In genomic region chr17:72403713-72404209, GRCh38 we compare ENCODE assay signal across 1 cellular context.
TF ChIP-seq lines count a peak whose summit lies in the region.

No MANE protein-coding gene starts in this region.

TF ChIP-seq in HepG2, 621 proteins besides CTCF, POLR2A, EP300 and RAD21 (continued from another document and continues in another):
- TF ChIP-seq E2F1 (CRISPR knock-in tag; IDR thresholded peaks at IDR 0.05) (no peak), PLRG1 (conservative IDR thresholded peaks at IDR 0.05) (no peak), SIN3A (IDR thresholded peaks at IDR 0.05; ENCODE audit: borderline replicate concordance, low read depth, low read length) (no peak), NR2F6 (IDR thresholded peaks at IDR 0.05) (peak; percentile 91), NR2F6 (CRISPR knock-in tag; IDR thresholded peaks at IDR 0.05) (peak; percentile 94), POLR2AphosphoS2 (IDR thresholded peaks at IDR 0.05; ENCODE audit: low read depth, low read length) (no peak), ZNF780A (CRISPR knock-in tag; IDR thresholded peaks at IDR 0.05) (no peak), ZNF709 (CRISPR knock-in tag; IDR thresholded peaks at IDR 0.05) (no peak), ZNF318 (CRISPR knock-in tag; IDR thresholded peaks at IDR 0.05) (no peak), ELF1 (CRISPR knock-in tag; IDR thresholded peaks at IDR 0.05) (peak; percentile 70), MTERF4 (CRISPR knock-in tag; IDR thresholded peaks at IDR 0.05) (no peak), TAF15 (IDR thresholded peaks at IDR 0.05; ENCODE audit: low read depth, low read length, poor library complexity, severe bottlenecking) (no peak), CEBPB (IDR thresholded peaks at IDR 0.05; ENCODE audit: borderline replicate concordance, low read depth, low read length) (peak; percentile 89), CEBPG (CRISPR knock-in tag; IDR thresholded peaks at IDR 0.05) (peak; percentile 94), NONO (IDR thresholded peaks at IDR 0.05) (no peak), NONO (CRISPR knock-in tag; conservative IDR thresholded peaks at IDR 0.05) (peak; percentile 54; the same call in 1 of the 2 replicates), MLX (CRISPR knock-in tag; IDR thresholded peaks at IDR 0.05) (peak; percentile 91), ZXDC (CRISPR knock-in tag; IDR thresholded peaks at IDR 0.05) (0 out of 2 replicates have a peak, but pooled peaks have one; percentile 82), NKX3-1 (CRISPR knock-in tag; IDR thresholded peaks at IDR 0.05) (peak; percentile 23; the same call in 1 of the 2 replicates), ZNF563 (CRISPR knock-in tag; IDR thresholded peaks at IDR 0.05) (no peak), ZNF577 (CRISPR knock-in tag; IDR thresholded peaks at IDR 0.05; ENCODE audit: borderline replicate concordance, low read depth) (no peak), GTF3A (CRISPR knock-in tag; conservative IDR thresholded peaks at IDR 0.05) (no peak), ZNF761 (CRISPR knock-in tag; conservative IDR thresholded peaks at IDR 0.05) (0 out of 2 replicates have a peak, but pooled peaks have one; percentile 71), GMEB2 (CRISPR knock-in tag; IDR thresholded peaks at IDR 0.05; ENCODE audit: low read depth) (no peak), TRIM22 (IDR thresholded peaks at IDR 0.05) (no peak), ADNP (CRISPR knock-in tag; IDR thresholded peaks at IDR 0.05) (no peak), SUZ12 (IDR thresholded peaks at IDR 0.05; ENCODE audit: low read depth, low read length) (no peak), ZNF124 (CRISPR knock-in tag; IDR thresholded peaks at IDR 0.05) (peak; percentile 74), ZSCAN25 (CRISPR knock-in tag; IDR thresholded peaks at IDR 0.05) (0 out of 2 replicates have a peak, but pooled peaks have one; percentile 14), DZIP1 (CRISPR knock-in tag; IDR thresholded peaks at IDR 0.05) (no peak), FOXO1 (CRISPR knock-in tag; IDR thresholded peaks at IDR 0.05) (peak; percentile 94), ZNF776 (CRISPR knock-in tag; IDR thresholded peaks at IDR 0.05) (no peak), SMC3 (IDR thresholded peaks at IDR 0.05; ENCODE audit: low read length) (peak; percentile 55; the same call in 1 of the 2 replicates), NFIB (CRISPR knock-in tag; IDR thresholded peaks at IDR 0.05; ENCODE audit: borderline replicate concordance) (no peak), GFI1 (CRISPR knock-in tag; IDR thresholded peaks at IDR 0.05; ENCODE audit: borderline replicate concordance) (peak; percentile 84), ZNF607 (CRISPR knock-in tag; IDR thresholded peaks at IDR 0.05; ENCODE audit: borderline replicate concordance) (no peak), DMTF1 (CRISPR knock-in tag; IDR thresholded peaks at IDR 0.05) (no peak), THAP7 (CRISPR knock-in tag; IDR thresholded peaks at IDR 0.05) (no peak)
